Comparison of ENCODE assay signal across 10 cellular contexts in the genomic region with DNA sequence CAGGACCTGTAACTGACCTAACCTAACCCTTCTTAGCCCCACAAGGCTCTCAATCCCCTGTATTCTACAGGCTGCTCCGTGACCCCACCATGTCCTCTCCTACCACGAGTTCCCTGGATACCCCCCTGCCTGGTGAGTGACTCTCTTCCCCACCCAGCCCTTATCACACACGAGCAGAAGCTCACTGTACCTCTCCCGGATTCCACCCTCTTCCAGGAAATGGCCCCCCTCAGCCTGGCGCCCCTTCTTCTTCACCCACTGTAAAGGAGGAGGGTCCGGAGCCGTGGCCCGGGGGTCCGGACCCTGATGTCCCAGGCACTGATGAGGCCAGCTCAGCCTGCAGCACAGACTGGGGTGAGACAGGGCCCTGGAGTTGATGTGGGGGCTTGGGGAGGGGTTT. TPM values are rescaled to one million over a fixed set of nuclear protein-coding genes. Genes with fewer than 3 reads are reported as not detected.
DNase-seq lines count a peak whose midpoint lies in the region; ATAC-seq, FAIRE-seq and TF ChIP-seq lines count a peak whose summit lies in the region.
"Had no signal": no experiment of that assay in that cellular context is flagged by ENCODE, and none has a peak within 500 bp of the region (broad histone marks: within the 10 kb centered on the region; RNA-seq: fewer than 3 reads in every experiment).

No MANE protein-coding gene starts in this region.

- H3K4me1 Mint-ChIP-seq in GM23338 (peaks cover 2% of the 10 kb centered on the region; the same call in 1 of the 3 replicates), naive B cell (peaks cover 26 to 41% (median 37%) of the 10 kb centered on the region in 3 donors)
- H3K4me1 Mint-ChIP-seq in activated T-helper 2 cell treated with anti-CD3 and anti-CD28 coated beads, Interferon-gamma antibody, Interleukin-2, Interleukin-4, amounts not matched to agents 10 μg/mL and 5 μg/mL and 100 μg/mL, durations not matched to agents 14 hours and 24 hours and 36 hours (ENCODE audit: low read depth), result peaks cover 9% of the 10 kb centered on the region

- DNase-seq in A549 (ENCODE audit: low read depth in 1 of 2, low spot score in 1 of 2) (no peak), GM23338 (ENCODE audit: low spot score) (no peak), naive B cell (no peak), mesenteric fat pad (ENCODE audit: low spot score) (no peak), inferior parietal cortex (ENCODE audit: extremely low spot score) (no peak)
- no peak for DNase-seq in activated T-helper 2 cell treated with anti-CD3 and anti-CD28 coated beads, Interferon-gamma antibody, Interleukin-2, Interleukin-4, amounts not matched to agents 10 μg/mL and 5 μg/mL and 100 μg/mL, durations not matched to agents 14 hours and 24 hours and 36 hours (ENCODE audit: low spot score)

- H3K27ac ChIP-seq in A549 (peak overlapping the region in 1 of 2 experiments; percentile 97; a peak in 2 of 6 replicates), GM23338 (ENCODE audit: low read depth) (no peak overlapping the region)

- WGBS in A549 (ENCODE audit: missing lambda C conversion rate), result 90% methylated on average over 9 of the region's 9 CpGs

- peaks cover 4% of the 10 kb centered on the region for H4K20me1 ChIP-seq in GM23338 (replicated peaks; ENCODE audit: insufficient read depth)

- CTCF ChIA-PET in A549 (lab: Yijun Ruan, JAX), result interaction anchor here (4.3 kb wide), 1 partner anchor 9 kb away, joined by 20 read pairs; no protein-coding TSS in a partner anchor

- H3K9me3 Mint-ChIP-seq in GM23338, result peaks cover 2% of the 10 kb centered on the region; the same call in 1 of the 3 replicates
- H3K9me3 Mint-ChIP-seq in activated T-helper 2 cell treated with anti-CD3 and anti-CD28 coated beads, Interferon-gamma antibody, Interleukin-2, Interleukin-4, amounts not matched to agents 10 μg/mL and 5 μg/mL and 100 μg/mL, durations not matched to agents 14 hours and 24 hours and 36 hours, result no peaks in the 10 kb centered on the region
- H3K9me3 Mint-ChIP-seq in naive B cell, result peaks cover 0 to 2% (median 0%) of the 10 kb centered on the region in 7 donors

- peaks cover 9% of the 10 kb centered on the region; the same call in 1 of the 2 replicates for H3K36me3 ChIP-seq in GM23338 (ENCODE audit: insufficient read depth)

- POLR2A ChIA-PET in A549 (lab: Yijun Ruan, JAX), result no interaction called here

- H3K36me3 Mint-ChIP-seq in GM23338 (ENCODE audit: low read depth) (peaks cover 37% of the 10 kb centered on the region), naive B cell (peaks cover 9 to 46% of the 10 kb centered on the region in 2 donors)
- H3K36me3 Mint-ChIP-seq in activated T-helper 2 cell treated with anti-CD3 and anti-CD28 coated beads, Interferon-gamma antibody, Interleukin-2, Interleukin-4, amounts not matched to agents 10 μg/mL and 5 μg/mL and 100 μg/mL, durations not matched to agents 14 hours and 24 hours and 36 hours (ENCODE audit: low read depth), result peaks cover 46% of the 10 kb centered on the region

- H3K9me2 ChIP-seq in GM23338 (ENCODE audit: insufficient read depth), result no peaks in the 10 kb centered on the region

- no peak for TF ChIP-seq EP300 in A549 (IDR thresholded peaks at IDR 0.05)

- H3K4me1 ChIP-seq in A549 (peaks cover 9% of the 10 kb centered on the region; the same call in 1 of the 3 replicates), GM23338 (ENCODE audit: insufficient read depth) (0 out of 2 replicates have a peak, but pooled peaks cover 3% of the 10 kb centered on the region)

- H3K4me3 ChIP-seq in A549 (no peak overlapping the region), GM23338 (0 out of 2 replicates have a peak overlapping the region, but pooled peaks have one; percentile 16)

- H3K4me2 ChIP-seq in A549, result peak overlapping the region; percentile 73; the same call in 2 of the 3 replicates
- H3K4me2 ChIP-seq in GM23338, result no peak overlapping the region

- no peaks in the 10 kb centered on the region for H3K9me3 ChIP-seq in A549

- no peaks in the 10 kb centered on the region for H3K27me3 ChIP-seq in GM23338 (ENCODE audit: insufficient read depth)

- no peak for FAIRE-seq in A549 (lab: Jason Lieb, UNC)

- no peak for TF ChIP-seq POLR2A in A549 (IDR thresholded peaks at IDR 0.05; ENCODE audit: low read length)

- no peak for TF ChIP-seq RAD21 in A549 (conservative IDR thresholded peaks at IDR 0.05 in 1 of 2, IDR thresholded peaks at IDR 0.05 in 1 of 2)

- H3K27me3 Mint-ChIP-seq in GM23338 (ENCODE audit: insufficient read depth, low read depth, poor library complexity), result peaks cover 16% of the 10 kb centered on the region
- no peaks in the 10 kb centered on the region for H3K27me3 Mint-ChIP-seq in activated T-helper 2 cell treated with anti-CD3 and anti-CD28 coated beads, Interferon-gamma antibody, Interleukin-2, Interleukin-4, amounts not matched to agents 10 μg/mL and 5 μg/mL and 100 μg/mL, durations not matched to agents 14 hours and 24 hours and 36 hours (ENCODE audit: low read depth)
- H3K27me3 Mint-ChIP-seq in naive B cell, result no peaks in the 10 kb centered on the region

- no peaks in the 10 kb centered on the region for H3K79me2 ChIP-seq in GM23338 (replicated peaks; ENCODE audit: insufficient read depth)

- 0 out of 2 replicates have a peak, but pooled peaks cover 9% of the 10 kb centered on the region for H3F3A ChIP-seq in GM23338 (replicated peaks; ENCODE audit: low read depth)

- H3K27ac Mint-ChIP-seq in GM23338, result 0 out of 2 replicates have a peak overlapping the region, but pooled peaks have one; percentile 71
- no peak overlapping the region for H3K27ac Mint-ChIP-seq in activated T-helper 2 cell treated with anti-CD3 and anti-CD28 coated beads, Interferon-gamma antibody, Interleukin-2, Interleukin-4, amounts not matched to agents 10 μg/mL and 5 μg/mL and 100 μg/mL, durations not matched to agents 14 hours and 24 hours and 36 hours
- peak overlapping the region; percentile 76 to 100 (median 93) for H3K27ac Mint-ChIP-seq in naive B cell

- TF ChIP-seq CTCF in A549 (IDR thresholded peaks at IDR 0.05) (no peak), GM23338 (conservative IDR thresholded peaks at IDR 0.05; ENCODE audit: low read depth in 2 of 2) (no peak)

- ATAC-seq in A549, result no peak
- no peak for ATAC-seq in GM23338
- ATAC-seq in naive B cell (ENCODE audit: low read depth in 2 of 2), result no peak
- no peak for ATAC-seq in HG03469 (IDR thresholded peaks at IDR 0.05; ENCODE audit: unreplicated experiment)
- no peak for ATAC-seq in HG03439 (IDR thresholded peaks at IDR 0.05; ENCODE audit: unreplicated experiment)

- intact Hi-C loops in activated T-helper 2 cell treated with anti-CD3 and anti-CD28 coated beads, Interferon-gamma antibody, Interleukin-2, Interleukin-4, amounts not matched to agents 10 μg/mL and 5 μg/mL and 100 μg/mL, durations not matched to agents 14 hours and 24 hours and 36 hours (cut with micrococcal nuclease), result loop anchor here (5.0 kb wide), 1 partner anchor 45 kb away; no protein-coding TSS in a partner anchor

- H3K4me3 Mint-ChIP-seq in GM23338 (peak overlapping the region; percentile 99), naive B cell (peak overlapping the region in 7 of 8 donors; percentile 15 to 100 (median 95))
- H3K4me3 Mint-ChIP-seq in activated T-helper 2 cell treated with anti-CD3 and anti-CD28 coated beads, Interferon-gamma antibody, Interleukin-2, Interleukin-4, amounts not matched to agents 10 μg/mL and 5 μg/mL and 100 μg/mL, durations not matched to agents 14 hours and 24 hours and 36 hours (ENCODE audit: low read depth), result peak overlapping the region; percentile 92

- no peak overlapping the region for H2AFZ ChIP-seq in GM23338

RNA-seq across cellular contexts. Expression of gene NR1H2, which starts 1.3 kb away (rescaled TPM):
- polyA plus RNA-seq in A549 (2011; rRNA removed) (39.2 and 39.3 TPM in 2 replicates), A549 (2017; fragmentation: RNase III; extraction: RNeasy Plus Mini Kit Qiagen cat#74134 plus additional on column Dnase treatment) (52.5 to 69.7 TPM (median 67.0 TPM) in 3 replicates), GM23338 (2016; fragmentation: Nextera tagmentation; extraction: Ambion mirVana) (29.8 and 32.9 TPM in 2 replicates), naive B cell (ENCODE audit: low read depth in 6 of 6) (100 to 1,000 TPM in 1 of 6 donors, 10 to 100 TPM in 5; 70.9 to 115 (median 76.1) TPM)
- polyA plus RNA-seq in A549 (2012; cell fraction: cytosol; rRNA removed), result 66.5 and 83.6 TPM in 2 replicates
- polyA plus RNA-seq in A549 (2012; cell fraction: nucleus; rRNA removed), result 131 and 169 TPM in 2 replicates
- polyA minus RNA-seq in A549 (2011; rRNA and poly(A)+ RNA removed), result 44.5 and 46.1 TPM in 2 replicates
- total RNA-seq in GM23338 (2014; rRNA removed; shearing (Covaris generic)), result 54.6 and 70.2 TPM in 2 replicates
- total RNA-seq in activated T-helper 2 cell treated with anti-CD3 and anti-CD28 coated beads, Interferon-gamma antibody, Interleukin-2, Interleukin-4, amounts not matched to agents 10 μg/mL and 5 μg/mL and 100 μg/mL, durations not matched to agents 14 hours and 24 hours and 36 hours, result 76.1 and 79.9 TPM in 2 replicates
- 68.7 TPM for total RNA-seq in mesenteric fat pad

RNA-seq across cellular contexts. Expression of gene POLD1, which starts 6.6 kb away (rescaled TPM):
- polyA plus RNA-seq in A549 (2011; rRNA removed) (24.2 and 26.1 TPM in 2 replicates), A549 (2017; fragmentation: RNase III; extraction: RNeasy Plus Mini Kit Qiagen cat#74134 plus additional on column Dnase treatment) (84.9 to 88.8 TPM (median 88.0 TPM) in 3 replicates), GM23338 (2016; fragmentation: Nextera tagmentation; extraction: Ambion mirVana) (111 and 113 TPM in 2 replicates), naive B cell (ENCODE audit: low read depth in 6 of 6) (10 to 100 TPM; 22.9 to 46.7 (median 32.1) TPM)
- polyA plus RNA-seq in A549 (2012; cell fraction: cytosol; rRNA removed), result 133 and 174 TPM in 2 replicates
- 513 and 742 TPM in 2 replicates for polyA plus RNA-seq in A549 (2012; cell fraction: nucleus; rRNA removed)
- polyA minus RNA-seq in A549 (2011; rRNA and poly(A)+ RNA removed), result 32.4 and 73.2 TPM in 2 replicates
- total RNA-seq in GM23338 (2014; rRNA removed; shearing (Covaris generic)), result 141 and 173 TPM in 2 replicates
- 153 and 162 TPM in 2 replicates for total RNA-seq in activated T-helper 2 cell treated with anti-CD3 and anti-CD28 coated beads, Interferon-gamma antibody, Interleukin-2, Interleukin-4, amounts not matched to agents 10 μg/mL and 5 μg/mL and 100 μg/mL, durations not matched to agents 14 hours and 24 hours and 36 hours
- 13.9 TPM for total RNA-seq in mesenteric fat pad

RNA-seq across cellular contexts. Expression of gene NAPSA, which starts 12.1 kb away (rescaled TPM):
- 1.3 and 1.7 TPM in 2 replicates for polyA plus RNA-seq in A549 (2011; rRNA removed)
- polyA plus RNA-seq in A549 (2012; cell fraction: cytosol; rRNA removed), result 1.3 and 1.4 TPM in 2 replicates
- polyA plus RNA-seq in A549 (2012; cell fraction: nucleus; rRNA removed), result 5.7 and 7.2 TPM in 2 replicates
- polyA plus RNA-seq in A549 (2017; fragmentation: RNase III; extraction: RNeasy Plus Mini Kit Qiagen cat#74134 plus additional on column Dnase treatment), result 1.5 to 2.0 TPM (median 1.7 TPM) in 3 replicates
- 1.2 and 1.8 TPM in 2 replicates for polyA minus RNA-seq in A549 (2011; rRNA and poly(A)+ RNA removed)
- 0.14 and 0.27 TPM in 2 replicates for total RNA-seq in GM23338 (2014; rRNA removed; shearing (Covaris generic))
- polyA plus RNA-seq in GM23338 (2016; fragmentation: Nextera tagmentation; extraction: Ambion mirVana), result 0.63 and 0.99 TPM in 2 replicates
- total RNA-seq in activated T-helper 2 cell treated with anti-CD3 and anti-CD28 coated beads, Interferon-gamma antibody, Interleukin-2, Interleukin-4, amounts not matched to agents 10 μg/mL and 5 μg/mL and 100 μg/mL, durations not matched to agents 14 hours and 24 hours and 36 hours, result 5.1 and 5.5 TPM in 2 replicates
- polyA plus RNA-seq in naive B cell (ENCODE audit: low read depth in 6 of 6), result 1 to 10 TPM in 3 of 6 donors, under 1 TPM in 2, not detected in 1; 0.38 to 1.8 (median 1.1) TPM
- 0.22 TPM for total RNA-seq in mesenteric fat pad
- total RNA-seq: skeletal muscle tissue had no signal

RNA-seq across cellular contexts. Expression of gene SPIB, which starts 41.2 kb away (rescaled TPM):
- polyA plus RNA-seq in A549 (2011; rRNA removed), result not detected in 2 replicates
- 0.32 and 0.40 TPM in 2 replicates for polyA plus RNA-seq in A549 (2012; cell fraction: cytosol; rRNA removed)
- 0.53 and 1.8 TPM in 2 replicates for polyA plus RNA-seq in A549 (2012; cell fraction: nucleus; rRNA removed)
- polyA plus RNA-seq in A549 (2017; fragmentation: RNase III; extraction: RNeasy Plus Mini Kit Qiagen cat#74134 plus additional on column Dnase treatment), result 0.03 to 0.54 TPM (median 0.12 TPM) in 3 replicates
- not detected in 2 replicates for polyA minus RNA-seq in A549 (2011; rRNA and poly(A)+ RNA removed)
- 16.9 and 17.5 TPM in 2 replicates for total RNA-seq in GM23338 (2014; rRNA removed; shearing (Covaris generic))
- polyA plus RNA-seq in GM23338 (2016; fragmentation: Nextera tagmentation; extraction: Ambion mirVana), result 12.6 and 13.0 TPM in 2 replicates
- total RNA-seq in activated T-helper 2 cell treated with anti-CD3 and anti-CD28 coated beads, Interferon-gamma antibody, Interleukin-2, Interleukin-4, amounts not matched to agents 10 μg/mL and 5 μg/mL and 100 μg/mL, durations not matched to agents 14 hours and 24 hours and 36 hours, result 0.66 and 0.80 TPM in 2 replicates
- polyA plus RNA-seq in naive B cell (ENCODE audit: low read depth in 6 of 6), result 100 to 1,000 TPM; 218 to 343 (median 286) TPM
- not detected for total RNA-seq in mesenteric fat pad
- total RNA-seq: epithelial cell of proximal tubule had no signal

RNA-seq across cellular contexts. Expression of gene KCNC3, which starts 48.3 kb away (rescaled TPM):
- 0.17 and 0.32 TPM in 2 replicates for polyA plus RNA-seq in A549 (2011; rRNA removed)
- polyA plus RNA-seq in A549 (2012; cell fraction: cytosol; rRNA removed), result 0.30 and 0.41 TPM in 2 replicates
- polyA plus RNA-seq in A549 (2012; cell fraction: nucleus; rRNA removed), result 1.3 and 1.5 TPM in 2 replicates
- polyA plus RNA-seq in A549 (2017; fragmentation: RNase III; extraction: RNeasy Plus Mini Kit Qiagen cat#74134 plus additional on column Dnase treatment), result 1.0 to 1.7 TPM (median 1.4 TPM) in 3 replicates
- polyA minus RNA-seq in A549 (2011; rRNA and poly(A)+ RNA removed), result 0.54 and 0.83 TPM in 2 replicates
- 2.7 and 3.4 TPM in 2 replicates for total RNA-seq in GM23338 (2014; rRNA removed; shearing (Covaris generic))
- 0.89 and 1.3 TPM in 2 replicates for polyA plus RNA-seq in GM23338 (2016; fragmentation: Nextera tagmentation; extraction: Ambion mirVana)
- 17.6 and 19.2 TPM in 2 replicates for total RNA-seq in activated T-helper 2 cell treated with anti-CD3 and anti-CD28 coated beads, Interferon-gamma antibody, Interleukin-2, Interleukin-4, amounts not matched to agents 10 μg/mL and 5 μg/mL and 100 μg/mL, durations not matched to agents 14 hours and 24 hours and 36 hours
- polyA plus RNA-seq in naive B cell (ENCODE audit: low read depth in 6 of 6), result under 1 TPM in 2 of 6 donors, not detected in 4; 0.08 to 0.12 TPM
- 1.6 TPM for total RNA-seq in mesenteric fat pad
